Comparison of ENCODE assay signal across 27 cellular contexts in the genomic region with DNA sequence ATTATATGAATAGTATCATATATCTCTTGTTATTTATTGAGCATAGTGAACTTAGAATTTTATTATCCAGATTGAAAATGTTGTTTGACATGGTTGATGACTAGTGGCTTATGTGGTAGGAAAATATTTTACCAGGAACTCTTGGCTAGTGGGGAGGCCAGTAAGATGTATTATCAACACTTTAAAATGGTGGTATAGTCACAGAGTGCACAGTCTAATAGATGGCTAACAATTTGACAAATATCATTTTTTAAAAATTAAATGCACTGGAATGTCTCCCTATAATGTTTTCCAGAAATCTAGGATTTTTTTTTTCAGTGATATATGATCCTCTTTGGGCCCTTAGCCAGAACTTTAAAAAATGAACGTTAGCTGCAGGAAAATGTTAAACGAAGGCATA. TPM values are rescaled to one million over a fixed set of nuclear protein-coding genes. Genes with fewer than 3 reads are reported as not detected.
"Had no signal": no experiment of that assay in that cellular context is flagged by ENCODE, and none has a peak within 500 bp of the region (broad histone marks: within the 10 kb centered on the region; RNA-seq: fewer than 3 reads in every experiment).

No MANE protein-coding gene starts in this region.

- H3K9ac ChIP-seq: neural progenitor cell, parathyroid adenoma had no signal

- H3K4me1 Mint-ChIP-seq: naive thymus-derived CD8-positive, alpha-beta T cell; neural progenitor cell; stimulated activated effector memory CD8-positive, alpha-beta T cell treated with anti-CD3 and anti-CD28 coated beads, Interleukin-12 subunit alpha, Interleukin-12 subunit beta, amount 100 ng/mL, for 72 hours; stimulated activated naive B cell treated with anti-CD40 and anti-IgM and Interleukin-4, amounts not matched to agents 10 μg/mL and 1 μg/mL and 100 μg/mL, for 72 hours; stimulated activated naive CD8-positive, alpha-beta T cell treated with anti-CD3 and anti-CD28 coated beads, Interleukin-15, amount 100 ng/mL, for 72 hours had no signal

- ATAC-seq: naive thymus-derived CD8-positive, alpha-beta T cell; natural killer cell treated with Interleukin-12 subunit alpha and Interleukin-12 subunit beta and Interleukin-15 and Interleukin-18, amount 100 ng/mL, for 72 hours; psoas muscle; right cardiac atrium; right lobe of liver; stimulated activated effector memory CD8-positive, alpha-beta T cell treated with anti-CD3 and anti-CD28 coated beads, Interleukin-12 subunit alpha, Interleukin-12 subunit beta, amount 100 ng/mL, for 72 hours; stimulated activated naive B cell treated with anti-CD40 and anti-IgM and Interleukin-4, amounts not matched to agents 10 μg/mL and 1 μg/mL and 100 μg/mL, for 72 hours; stimulated activated naive CD8-positive, alpha-beta T cell treated with anti-CD3 and anti-CD28 coated beads, Interleukin-15, amount 100 ng/mL, for 72 hours had no signal

- H3K36me3 Mint-ChIP-seq: natural killer cell treated with Interleukin-12 subunit alpha and Interleukin-12 subunit beta and Interleukin-15 and Interleukin-18, amount 100 ng/mL, for 72 hours; neural progenitor cell; stimulated activated effector memory CD8-positive, alpha-beta T cell treated with anti-CD3 and anti-CD28 coated beads, Interleukin-12 subunit alpha, Interleukin-12 subunit beta, amount 100 ng/mL, for 72 hours; stimulated activated naive B cell treated with anti-CD40 and anti-IgM and Interleukin-4, amounts not matched to agents 10 μg/mL and 1 μg/mL and 100 μg/mL, for 72 hours had no signal

- DNase-seq: naive thymus-derived CD8-positive, alpha-beta T cell; occipital lobe; ovary; posterior cingulate gyrus; psoas muscle; right cardiac atrium; right lobe of liver; sigmoid colon; small intestine; stimulated activated CD4-positive, alpha-beta T cell treated with anti-CD3 and anti-CD28 coated beads, Interleukin-15, amount 100 ng/mL, for 24 hours; stimulated activated CD4-positive, alpha-beta T cell treated with anti-CD3 and anti-CD28 coated beads, Interleukin-2, amount 100 ng/mL, for 24 hours; stimulated activated CD4-positive, alpha-beta T cell treated with anti-CD3 and anti-CD28 coated beads, Interleukin-2, amount 100 ng/mL, for 48 hours; stimulated activated CD4-positive, alpha-beta T cell treated with anti-CD3 and anti-CD28 coated beads, Interleukin-4, amount 100 ng/mL, for 24 hours; stimulated activated naive B cell treated with anti-CD40 and anti-IgM and Interleukin-4, amounts not matched to agents 10 μg/mL and 1 μg/mL and 100 μg/mL, for 72 hours; stimulated activated naive CD4-positive, alpha-beta T cell treated with Interleukin-2 at 50 U/mL for 16 hours; stimulated activated naive CD8-positive, alpha-beta T cell treated with anti-CD3 and anti-CD28 coated beads, Interleukin-15, amount 100 ng/mL, for 72 hours; thyroid gland; trophoblast cell; upper lobe of left lung had no signal

- H3K9me3 Mint-ChIP-seq: neural progenitor cell had no signal

- H3K4me3 ChIP-seq: neural progenitor cell, ovary, psoas muscle, right lobe of liver, sigmoid colon, thoracic aorta, thyroid gland, tibial nerve, upper lobe of left lung, vagina had no signal

- H3K27ac Mint-ChIP-seq: naive thymus-derived CD8-positive, alpha-beta T cell; natural killer cell treated with Interleukin-12 subunit alpha and Interleukin-12 subunit beta and Interleukin-15 and Interleukin-18, amount 100 ng/mL, for 72 hours; neural progenitor cell; progenitor cell of endocrine pancreas; stimulated activated effector memory CD8-positive, alpha-beta T cell treated with anti-CD3 and anti-CD28 coated beads, Interleukin-12 subunit alpha, Interleukin-12 subunit beta, amount 100 ng/mL, for 72 hours; stimulated activated naive B cell treated with anti-CD40 and anti-IgM and Interleukin-4, amounts not matched to agents 10 μg/mL and 1 μg/mL and 100 μg/mL, for 72 hours; stimulated activated naive CD8-positive, alpha-beta T cell treated with anti-CD3 and anti-CD28 coated beads, Interleukin-15, amount 100 ng/mL, for 72 hours had no signal

- H3K36me3 ChIP-seq: neural progenitor cell, ovary, right lobe of liver, sigmoid colon, thoracic aorta, thyroid gland, tibial nerve, upper lobe of left lung, vagina had no signal

- H3K4me2 ChIP-seq: neural progenitor cell had no signal

- H3K27me3 Mint-ChIP-seq: natural killer cell treated with Interleukin-12 subunit alpha and Interleukin-12 subunit beta and Interleukin-15 and Interleukin-18, amount 100 ng/mL, for 72 hours; progenitor cell of endocrine pancreas; stimulated activated naive CD8-positive, alpha-beta T cell treated with anti-CD3 and anti-CD28 coated beads, Interleukin-15, amount 100 ng/mL, for 72 hours had no signal

- H3K27ac ChIP-seq: neural progenitor cell, ovary, parathyroid adenoma, psoas muscle, right lobe of liver, sigmoid colon, thoracic aorta, thyroid gland, tibial nerve, upper lobe of left lung, vagina had no signal

- H3K4me1 ChIP-seq: neural progenitor cell, parathyroid adenoma, psoas muscle, right lobe of liver, sigmoid colon, thyroid gland, tibial nerve, upper lobe of left lung, vagina had no signal

- H2AFZ ChIP-seq: neural progenitor cell, parathyroid adenoma had no signal

- H3K27me3 ChIP-seq: neural progenitor cell, ovary, right lobe of liver, sigmoid colon, thyroid gland, tibial nerve, upper lobe of left lung, vagina had no signal

- H3K9me3 ChIP-seq: ovary, right lobe of liver, sigmoid colon, thoracic aorta, thyroid gland, upper lobe of left lung, vagina had no signal

- H3K4me3 Mint-ChIP-seq: naive thymus-derived CD8-positive, alpha-beta T cell; natural killer cell treated with Interleukin-12 subunit alpha and Interleukin-12 subunit beta and Interleukin-15 and Interleukin-18, amount 100 ng/mL, for 72 hours; neural progenitor cell; stimulated activated effector memory CD8-positive, alpha-beta T cell treated with anti-CD3 and anti-CD28 coated beads, Interleukin-12 subunit alpha, Interleukin-12 subunit beta, amount 100 ng/mL, for 72 hours; stimulated activated naive B cell treated with anti-CD40 and anti-IgM and Interleukin-4, amounts not matched to agents 10 μg/mL and 1 μg/mL and 100 μg/mL, for 72 hours; stimulated activated naive CD8-positive, alpha-beta T cell treated with anti-CD3 and anti-CD28 coated beads, Interleukin-15, amount 100 ng/mL, for 72 hours had no signal

RNA-seq across cellular contexts. Expression of gene EYA4, which starts 26.9 kb away (rescaled TPM):
- total RNA-seq: naive thymus-derived CD8-positive, alpha-beta T cell; natural killer cell treated with Interleukin-12 subunit alpha and Interleukin-12 subunit beta and Interleukin-15 and Interleukin-18, amount 100 ng/mL, for 72 hours had no signal
- polyA plus RNA-seq: naive thymus-derived CD8-positive, alpha-beta T cell had no signal
